Comparison of ENCODE assay signal across 14 cellular contexts in genomic region chr4:163550869-163551267, GRCh38. TPM values are rescaled to one million over a fixed set of nuclear protein-coding genes. Genes with fewer than 3 reads are reported as not detected.
DNase-seq lines count a peak whose midpoint lies in the region; ATAC-seq, FAIRE-seq and TF ChIP-seq lines count a peak whose summit lies in the region.
"Had no signal": no experiment of that assay in that cellular context is flagged by ENCODE, and none has a peak within 500 bp of the region (broad histone marks: within the 10 kb centered on the region; RNA-seq: fewer than 3 reads in every experiment).

No MANE protein-coding gene starts in this region.

- no peaks in the 10 kb centered on the region for H3K27me3 Mint-ChIP-seq in GM23338 (ENCODE audit: insufficient read depth, low read depth, poor library complexity)

- no peaks in the 10 kb centered on the region for H3K4me1 ChIP-seq in GM23338 (ENCODE audit: insufficient read depth)
- peaks cover 5% of the 10 kb centered on the region; the same call in 1 of the 2 replicates for H3K4me1 ChIP-seq in GM12878 (ENCODE audit: control insufficient read depth, insufficient read depth, low read length)
- peaks cover 0 to 8% of the 10 kb centered on the region in 2 donors for H3K4me1 ChIP-seq in muscle layer of duodenum (ENCODE audit: control insufficient read depth in 1 of 2, insufficient read depth in 2 of 2, low read length in 2 of 2)
- H3K4me1 ChIP-seq in gastrocnemius medialis: no peaks in the 10 kb centered on the region

- no peak for TF ChIP-seq CTCF in GM23338 (conservative IDR thresholded peaks at IDR 0.05; ENCODE audit: low read depth in 2 of 2)
- TF ChIP-seq CTCF in GM12878 (IDR thresholded peaks at IDR 0.05 in 2 of 3, conservative IDR thresholded peaks at IDR 0.05 in 1 of 3; ENCODE audit: control insufficient read depth in 2 of 3, extremely low read depth in 1 of 3, insufficient read depth in 1 of 3, low read depth in 3 of 3, low read length in 3 of 3): no peak
- TF ChIP-seq CTCF in gastrocnemius medialis (IDR thresholded peaks at IDR 0.05 in 4 of 5, conservative IDR thresholded peaks at IDR 0.05 in 1 of 5): no peak

- TF ChIP-seq EP300 in GM12878 (IDR thresholded peaks at IDR 0.05; ENCODE audit: borderline replicate concordance in 1 of 2, control insufficient read depth in 1 of 2, low read depth in 2 of 2, low read length in 2 of 2): no peak

- no peak overlapping the region for H3K4me2 ChIP-seq in GM23338
- peak overlapping the region; percentile 69; the same call in 1 of the 2 replicates for H3K4me2 ChIP-seq in GM12878 (ENCODE audit: control insufficient read depth, insufficient read depth)

- H3K27ac ChIP-seq in GM23338 (ENCODE audit: low read depth) (no peak overlapping the region), GM12878 (ENCODE audit: control insufficient read depth, insufficient read depth) (no peak overlapping the region), muscle layer of duodenum (ENCODE audit: low read length) (no peak overlapping the region), gastrocnemius medialis (no peak overlapping the region)
- H3K27ac ChIP-seq: lower lobe of right lung, pancreas, SK-N-MC had no signal

- WGBS in GM12878 (ENCODE audit: insufficient coverage, insufficient replicate concordance, low lambda C conversion rate, missing lambda C conversion rate): 33% methylated on average over 6 of the region's 6 CpGs

- BruUV-seq in GM12878 (replicated peaks; lab: Mats Ljungman, UMichigan): no TSS peak

- H3K9me3 Mint-ChIP-seq in GM23338: no peaks in the 10 kb centered on the region
- H3K9me3 Mint-ChIP-seq: neural crest cell had no signal

- no peaks in the 10 kb centered on the region; the same call in 2 of the 3 replicates for H3K4me1 Mint-ChIP-seq in GM23338

- TF ChIP-seq RAD21 in GM12878 (IDR thresholded peaks at IDR 0.05; ENCODE audit: insufficient read depth, low read depth, low read length): no peak

- CTCF ChIA-PET in GM12878 (lab: Yijun Ruan, JAX): interaction anchor here (0.9 to 15.1 kb wide), 40 partner anchors 8 to 1180 kb away, joined by 3 to 571 read pairs (median 6); partner anchors contain the start of genes TKTL2 and TMA16

- TF ChIP-seq POLR2A in GM12878 (IDR thresholded peaks at IDR 0.05; ENCODE audit: low read depth, low read length) (no peak), gastrocnemius medialis (IDR thresholded peaks at IDR 0.05) (no peak)

- no peak overlapping the region for H3K9ac ChIP-seq in GM12878 (ENCODE audit: control insufficient read depth, insufficient read depth, low read length)

- H3K27ac Mint-ChIP-seq in GM23338: no peak overlapping the region

- no peak overlapping the region; the same call in 1 of the 2 replicates for H2AFZ ChIP-seq in GM23338
- peak overlapping the region; percentile 51 for H2AFZ ChIP-seq in GM12878 (ENCODE audit: control insufficient read depth, low read depth, low read length)

- peak; percentile 13 for DNase-seq in GM23338 (ENCODE audit: low spot score)
- DNase-seq in NCI-H526 (lab: John Stamatoyannopoulos, UW): peak; percentile 70 to 77
- no peak for DNase-seq in GM12878 (ENCODE audit: low read depth, low spot score)
- DNase-seq in SHP77 (lab: John Stamatoyannopoulos, UW): no peak
- DNase-seq in gastrocnemius medialis: no peak
- DNase-seq: activated gamma-delta T cell, NCI-H1930 had no signal

- RAD21 ChIA-PET in GM12878 (lab: Charles Lee; ENCODE audit: unreplicated experiment): interaction anchor here (0.6 to 12.0 kb wide), 24 partner anchors 8 to 1183 kb away, joined by 3 to 247 read pairs (median 7); partner anchors contain the start of gene TMA16

- no peaks in the 10 kb centered on the region for H3F3A ChIP-seq in GM23338 (replicated peaks; ENCODE audit: low read depth)

- no peak for FAIRE-seq in GM12878 (lab: Jason Lieb, UNC)

- peak overlapping the region; percentile 47; the same call in 1 of the 2 replicates for H3K4me3 ChIP-seq in GM23338
- no peak overlapping the region for H3K4me3 ChIP-seq in GM12878
- peak overlapping the region; percentile 51 to 57 for H3K4me3 ChIP-seq in muscle layer of duodenum (ENCODE audit: low read depth in 1 of 2, low read length in 2 of 2)
- no peak overlapping the region for H3K4me3 ChIP-seq in gastrocnemius medialis
- H3K4me3 ChIP-seq: SK-N-MC had no signal

- in situ Hi-C loops in GM12878 (cut with MboI): loop anchor here (5.0 to 10.0 kb wide), 2 partner anchors 471 to 1184 kb away; no protein-coding TSS in a partner anchor
- in situ Hi-C loops in gastrocnemius medialis (cut with MboI; ENCODE audit: low sequenced_read_pairs in 4 of 4): loop anchor here in 1 of 4 donors (25.0 kb wide), 1 partner anchor 1186 kb away; no protein-coding TSS in a partner anchor

- H3K79me2 ChIP-seq in GM23338 (replicated peaks; ENCODE audit: insufficient read depth) (no peaks in the 10 kb centered on the region), GM12878 (ENCODE audit: control insufficient read depth, insufficient read depth, low read length) (no peaks in the 10 kb centered on the region)

- H3K9me3 ChIP-seq in GM12878 (replicated peaks; ENCODE audit: control insufficient read depth, insufficient read depth, low read length) (no peaks in the 10 kb centered on the region), muscle layer of duodenum (ENCODE audit: control insufficient read depth in 1 of 2, low read length in 2 of 2) (no peaks in the 10 kb centered on the region), gastrocnemius medialis (no peaks in the 10 kb centered on the region)
- H3K9me3 ChIP-seq: lower lobe of right lung, pancreas had no signal

- H3K27me3 ChIP-seq in GM23338 (ENCODE audit: insufficient read depth) (no peaks in the 10 kb centered on the region), GM12878 (replicated peaks in 1 of 2; ENCODE audit: control insufficient read depth in 2 of 2, insufficient read depth in 2 of 2, low read length in 1 of 2) (no peaks in the 10 kb centered on the region), muscle layer of duodenum (ENCODE audit: low read depth, low read length) (no peaks in the 10 kb centered on the region), gastrocnemius medialis (no peaks in the 10 kb centered on the region)

- no peaks in the 10 kb centered on the region for H3K9me2 ChIP-seq in GM23338 (ENCODE audit: insufficient read depth)

- no peaks in the 10 kb centered on the region for H3K36me3 ChIP-seq in GM23338 (ENCODE audit: insufficient read depth)
- H3K36me3 ChIP-seq in GM12878 (ENCODE audit: control insufficient read depth in 2 of 2, insufficient read depth in 2 of 2, low read length in 1 of 2): no peaks in the 10 kb centered on the region
- no peaks in the 10 kb centered on the region for H3K36me3 ChIP-seq in muscle layer of duodenum (ENCODE audit: control insufficient read depth in 1 of 2, insufficient read depth in 2 of 2, low read length in 2 of 2)
- H3K36me3 ChIP-seq in gastrocnemius medialis: no peaks in the 10 kb centered on the region
- H3K36me3 ChIP-seq: lower lobe of right lung, pancreas had no signal

- H3K36me3 Mint-ChIP-seq in GM23338 (ENCODE audit: low read depth): no peaks in the 10 kb centered on the region

- H3K4me3 Mint-ChIP-seq in GM23338: no peak overlapping the region

- intact Hi-C loops in GM12878 (cut with micrococcal nuclease; ENCODE audit: unreplicated experiment) (loop anchor here (1.0 to 10.0 kb wide), 6 partner anchors 130 to 1197 kb away; no protein-coding TSS in a partner anchor), gastrocnemius medialis (cut with DNase I; ENCODE audit: low total_unique reads) (loop anchor here (5.0 kb wide), 1 partner anchor 1181 kb away; no protein-coding TSS in a partner anchor)

- SMC1A ChIA-PET in GM12878 (lab: Charles Lee; ENCODE audit: uncharacterized antibody, unreplicated experiment): interaction anchor here (0.5 to 17.5 kb wide), 23 partner anchors 10 to 1184 kb away, joined by 3 to 727 read pairs (median 5); partner anchors contain the start of gene TMA16

- ATAC-seq in GM23338 (peak; percentile 18; the same call in 2 of the 3 replicates), GM12878 (no peak), HG03354 (IDR thresholded peaks at IDR 0.05; ENCODE audit: poor library complexity, severe bottlenecking, unreplicated experiment) (no peak), HG03520 (IDR thresholded peaks at IDR 0.05; ENCODE audit: unreplicated experiment) (no peak), gastrocnemius medialis (no peak)

- POLR2A ChIA-PET in GM12878 (lab: Charles Lee): interaction anchor here (0.6 to 0.7 kb wide), 5 partner anchors 167 to 1180 kb away, joined by 3 to 7 read pairs (median 4); no protein-coding TSS in a partner anchor

- H4K20me1 ChIP-seq in GM23338 (replicated peaks; ENCODE audit: insufficient read depth) (no peaks in the 10 kb centered on the region), GM12878 (ENCODE audit: control insufficient read depth, insufficient read depth) (no peaks in the 10 kb centered on the region)

TF ChIP-seq in GM12878, 131 proteins besides CTCF, POLR2A, EP300 and RAD21:
- TF ChIP-seq RB1 (IDR thresholded peaks at IDR 0.05; ENCODE audit: borderline replicate concordance): no peak
- peak; percentile 37; the same call in 1 of the 2 replicates for TF ChIP-seq JUNB (IDR thresholded peaks at IDR 0.05)
- no peak for TF ChIP-seq BHLHE40 (IDR thresholded peaks at IDR 0.05; ENCODE audit: borderline replicate concordance in 1 of 2, low read depth in 2 of 2, low read length in 1 of 2)
- TF ChIP-seq MTA2 (IDR thresholded peaks at IDR 0.05; ENCODE audit: low read depth): 0 out of 2 replicates have a peak, but pooled peaks have one; percentile 38

RNA-seq across cellular contexts. Expression of gene TMA16, which starts 56.4 kb away (rescaled TPM):
- total RNA-seq in GM23338 (2014; rRNA removed; shearing (Covaris generic)): 46.4 and 77.6 TPM in 2 replicates
- polyA plus RNA-seq in GM23338 (2016; fragmentation: Nextera tagmentation; extraction: Ambion mirVana): 96.1 and 101 TPM in 2 replicates
- 206 and 211 TPM in 2 replicates for total RNA-seq in GM12878 (2013; cell fraction: nucleolus; rRNA removed)
- 42.6 and 46.2 TPM in 2 replicates for total RNA-seq in GM12878 (2014; rRNA removed)
- total RNA-seq in GM12878 (2014; rRNA removed; fragmentation: Illumina TruSeq; extraction: Trizol): 70.3 and 77.8 TPM in 2 replicates
- 50.5 and 54.3 TPM in 2 replicates for total RNA-seq in GM12878 (2021)
- polyA plus RNA-seq in GM12878 (2011; ENCODE audit: low read depth): 28.4 TPM
- 37.9 and 55.4 TPM in 2 replicates for polyA plus RNA-seq in GM12878 (2011; rRNA removed)
- 9.7 and 10.4 TPM in 2 replicates for polyA plus RNA-seq in GM12878 (2011; cell fraction: cytosol; rRNA removed)
- 21.2 and 22.5 TPM in 2 replicates for polyA plus RNA-seq in GM12878 (2011; cell fraction: nucleus; rRNA removed)
- polyA plus RNA-seq in GM12878 (2012): 36.1 and 45.1 TPM in 2 replicates
- polyA plus RNA-seq in GM12878 (2014; fragmentation: Illumina TruSeq; extraction: Trizol): 60.5 and 85.0 TPM in 2 replicates
- polyA plus RNA-seq in GM12878 (2014; fragmentation: Nextera tagmentation; extraction: Ambion mirVana): 10 to 100 TPM; 65.4 to 91.0 TPM
- polyA plus RNA-seq in GM12878 (2014; rRNA removed): 41.1 and 55.9 TPM in 2 replicates
- polyA plus RNA-seq in GM12878 (2016; fragmentation: Nextera tagmentation; extraction: Ambion mirVana): 10 to 100 TPM; 48.2 to 55.7 TPM
- polyA minus RNA-seq in GM12878 (2011; rRNA and poly(A)+ RNA removed): 23.3 and 28.7 TPM in 2 replicates
- polyA minus RNA-seq in GM12878 (2011; cell fraction: cytosol; rRNA and poly(A)+ RNA removed): 11.2 and 17.3 TPM in 2 replicates
- 60.8 and 107 TPM in 2 replicates for polyA minus RNA-seq in GM12878 (2011; cell fraction: nucleus; rRNA and poly(A)+ RNA removed)
- 10 to 100 TPM in 2 of 4 donors, 1 to 10 TPM in 2; 4.0 to 15.4 (median 8.7) TPM for total RNA-seq in gastrocnemius medialis

Comparison
In these comparisons a context has a peak if more than half of its experiments do, and no peak if none do; other contexts are left out.
1. DNase-seq: peak in GM23338 (single experiment) and NCI-H526 (2 of 2); none in GM12878 (single experiment), SHP77 (0 of 2) and gastrocnemius medialis (0 of 2).
2. H3K4me3 ChIP-seq: peak in GM23338 (single experiment) and muscle layer of duodenum (2 of 2); none in GM12878 (single experiment) and gastrocnemius medialis (0 of 4).